In the genomic region with DNA sequence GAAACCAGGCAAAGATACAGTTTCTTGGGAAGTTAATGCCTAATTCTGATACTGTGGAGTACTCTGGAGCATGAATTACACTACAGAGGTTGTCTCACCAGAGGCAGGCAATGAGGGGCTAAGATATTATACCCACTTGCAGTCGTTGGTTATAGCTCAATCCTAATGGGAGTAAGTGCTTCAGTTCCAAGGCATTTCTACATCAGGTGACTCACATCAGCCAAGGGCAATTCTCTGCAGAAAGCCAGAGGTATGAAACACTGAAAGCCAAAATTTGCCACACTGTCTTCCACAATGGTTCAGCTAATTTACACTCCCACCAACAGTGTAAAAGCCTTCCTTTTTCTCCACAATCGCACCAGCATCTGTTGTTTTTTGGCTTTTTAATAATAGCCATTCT, we compare ENCODE assay signal across 22 cellular contexts.
"Had no signal": no experiment of that assay in that cellular context is flagged by ENCODE, and none has a peak within 500 bp of the region (broad histone marks: within the 10 kb centered on the region; RNA-seq: fewer than 3 reads in every experiment).

No MANE protein-coding gene starts in this region.

- H3K27me3 ChIP-seq: adrenal gland, cardiac muscle cell, left lung, tibial artery had no signal

- ATAC-seq: activated naive CD4-positive, alpha-beta T cell treated with anti-CD3 and anti-CD28 coated beads, Interleukin-2, amount 50 U/mL, for 72 hours; activated T-helper 17 cell treated with anti-CD3 and anti-CD28 coated beads, Interleukin-2, amount 50 U/mL, for 72 hours; left lung; naive thymus-derived CD4-positive, alpha-beta T cell; sciatic nerve; stimulated activated effector memory CD8-positive, alpha-beta T cell treated with anti-CD3 and anti-CD28 coated beads, Interleukin-12 subunit alpha, Interleukin-12 subunit beta, amount 100 ng/mL, for 72 hours; stimulated activated naive CD8-positive, alpha-beta T cell treated with anti-CD3 and anti-CD28 coated beads, Interleukin-15, amount 100 ng/mL, for 72 hours; WTC11 had no signal

- H3K4me1 ChIP-seq: adrenal gland, left lung had no signal

- H3K27ac ChIP-seq: adrenal gland, cardiac muscle cell, epithelial cell of prostate, left lung, tibial artery had no signal

- DNase-seq: activated CD8-positive, alpha-beta memory T cell treated with anti-CD3 and anti-CD28 coated beads for 24 hours; activated CD8-positive, alpha-beta memory T cell treated with anti-CD3 and anti-CD28 coated beads, Interleukin-2, amount 50 U/mL, for 4 hours; activated T-cell treated with anti-CD3 and anti-CD28 coated beads, Interleukin-2, amount 50 U/mL, for 24 hours; cortex of kidney; endodermal cell; kidney glomerular epithelial cell; left lung; naive thymus-derived CD4-positive, alpha-beta T cell; occipital lobe; small intestine; stimulated activated CD4-positive, alpha-beta T cell treated with anti-CD3 and anti-CD28 coated beads, Interleukin-2, amount 100 ng/mL, for 24 hours; stimulated activated naive CD8-positive, alpha-beta T cell treated with anti-CD3 and anti-CD28 coated beads, Interleukin-15, amount 100 ng/mL, for 72 hours; tibial artery had no signal

- H3K4me3 ChIP-seq: adrenal gland, cardiac muscle cell, left lung, lung, tibial artery had no signal

- H3K36me3 ChIP-seq: adrenal gland, cardiac muscle cell, left lung, tibial artery had no signal

- H3K9me3 ChIP-seq: adrenal gland, left lung, tibial artery had no signal
